In the genomic region with DNA sequence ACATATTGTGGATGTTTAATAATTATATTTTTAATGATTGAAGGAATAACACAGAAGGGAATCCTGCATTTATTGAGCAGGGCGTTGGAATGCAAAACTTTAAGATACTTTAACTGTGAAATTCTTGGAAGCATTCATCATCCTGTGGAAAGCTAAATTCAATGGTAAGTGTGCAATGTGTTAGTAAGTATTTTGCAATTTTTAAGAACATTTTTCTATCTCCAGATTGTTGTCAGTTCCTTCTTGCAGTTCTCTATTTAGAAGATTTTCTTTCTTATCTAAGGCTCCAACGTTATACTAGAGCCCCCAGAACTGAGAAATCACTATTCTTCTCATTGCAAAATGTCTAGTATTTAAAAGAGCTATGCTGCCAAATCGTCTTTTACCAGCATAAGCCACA, we compare ENCODE assay signal across 17 cellular contexts.
DNase-seq lines count a peak whose midpoint lies in the region; ATAC-seq, FAIRE-seq and TF ChIP-seq lines count a peak whose summit lies in the region.
"Had no signal": no experiment of that assay in that cellular context is flagged by ENCODE, and none has a peak within 500 bp of the region (broad histone marks: within the 10 kb centered on the region; RNA-seq: fewer than 3 reads in every experiment).

No MANE protein-coding gene starts in this region.

- peaks cover under 1% of the 10 kb centered on the region for H3K9me3 Mint-ChIP-seq in osteocyte (ENCODE audit: unreplicated experiment)
- H3K9me3 Mint-ChIP-seq: H9 had no signal

- no peaks in the 10 kb centered on the region for H3K79me2 ChIP-seq in fibroblast of lung (ENCODE audit: control insufficient read depth, insufficient read depth, low read length)

- no peaks in the 10 kb centered on the region for H3K27me3 ChIP-seq in SJCRH30
- H3K27me3 ChIP-seq in fibroblast of lung (ENCODE audit: control insufficient read depth, insufficient read depth, low read length), result no peaks in the 10 kb centered on the region

- H2AFZ ChIP-seq in fibroblast of lung (ENCODE audit: low read length), result no peak overlapping the region

- H3K9ac ChIP-seq in fibroblast of lung (ENCODE audit: insufficient read depth, low read length), result no peak overlapping the region

- H3K9me3 ChIP-seq in SJCRH30 (replicated peaks), result no peaks in the 10 kb centered on the region; the same call in 1 of the 2 replicates
- H3K9me3 ChIP-seq in fibroblast of lung (ENCODE audit: control insufficient read depth, insufficient read depth, low read depth, low read length), result no peaks in the 10 kb centered on the region

- no peaks in the 10 kb centered on the region for H3K36me3 Mint-ChIP-seq in osteocyte (ENCODE audit: unreplicated experiment)

- TF ChIP-seq CTCF in fibroblast of lung (conservative IDR thresholded peaks at IDR 0.05 in 1 of 2, IDR thresholded peaks at IDR 0.05 in 1 of 2; ENCODE audit: low read depth in 1 of 2, low read length in 2 of 2), result no peak
- TF ChIP-seq CTCF in osteocyte (IDR thresholded peaks at IDR 0.05), result no peak

- no peak for FAIRE-seq in H54 (lab: Jason Lieb, UNC)
- FAIRE-seq: GM19239, HepG2 had no signal

- H3K4me3 Mint-ChIP-seq in osteocyte (ENCODE audit: unreplicated experiment), result no peak overlapping the region
- H3K4me3 Mint-ChIP-seq: H9 had no signal

- peaks cover 49% of the 10 kb centered on the region for H3K4me1 ChIP-seq in SJCRH30
- peaks cover 2% of the 10 kb centered on the region for H3K4me1 ChIP-seq in fibroblast of lung (ENCODE audit: control insufficient read depth, extremely low read depth, insufficient read depth, low read length)

- no peak overlapping the region for H3K4me2 ChIP-seq in fibroblast of lung (ENCODE audit: extremely low read depth, insufficient read depth, low read length)

- no peaks in the 10 kb centered on the region for H4K20me1 ChIP-seq in fibroblast of lung (ENCODE audit: control insufficient read depth, extremely low read depth, insufficient read depth, low read length)

- peak; percentile 29 for DNase-seq in GM03348 (ENCODE audit: low spot score)
- DNase-seq in SJCRH30, result no peak
- peak; percentile 30 to 45 for DNase-seq in fibroblast of lung (ENCODE audit: low read depth in 2 of 2)
- DNase-seq in osteocyte (ENCODE audit: extremely low spot score, unreplicated experiment), result no peak
- DNase-seq in H54 (ENCODE audit: insufficient read length, low spot score), result no peak
- DNase-seq: COR-L47, H9, NCI-H1048, NCI-H146, NCI-H2081, NCI-H510A treated with DMSO at 0.1 percent for 48 hours, SHP77 had no signal

- H3K36me3 ChIP-seq in SJCRH30, result no peaks in the 10 kb centered on the region
- no peaks in the 10 kb centered on the region for H3K36me3 ChIP-seq in fibroblast of lung (ENCODE audit: control insufficient read depth, insufficient read depth, low read length)

- H3K4me3 ChIP-seq in SJCRH30 (peak overlapping the region; percentile 13), fibroblast of lung (replicated peaks in 1 of 4; ENCODE audit: control extremely low read depth in 1 of 4, insufficient read depth in 1 of 4, low read depth in 3 of 4, low read length in 4 of 4) (no peak overlapping the region)

- ATAC-seq in HG02884 (IDR thresholded peaks at IDR 0.05; ENCODE audit: unreplicated experiment) (no peak), GM18867 (IDR thresholded peaks at IDR 0.05; ENCODE audit: unreplicated experiment) (no peak), HG03378 (IDR thresholded peaks at IDR 0.05; ENCODE audit: unreplicated experiment) (no peak)
- ATAC-seq: HepG2 had no signal

- peaks cover 67% of the 10 kb centered on the region for H3K4me1 Mint-ChIP-seq in osteocyte (ENCODE audit: unreplicated experiment)

- H3K27me3 Mint-ChIP-seq in osteocyte (ENCODE audit: unreplicated experiment), result no peaks in the 10 kb centered on the region

- H3K27ac ChIP-seq in SJCRH30 (peak overlapping the region; percentile 52; the same call in 1 of the 2 replicates), fibroblast of lung (ENCODE audit: insufficient read depth, low read length) (no peak overlapping the region)

- peak overlapping the region; percentile 51 for H3K27ac Mint-ChIP-seq in osteocyte (ENCODE audit: unreplicated experiment)
- H3K27ac Mint-ChIP-seq: H9 had no signal

- no peak for TF ChIP-seq POLR2A in H54 (IDR thresholded peaks at IDR 0.05; ENCODE audit: low read depth, low read length)

Comparison
In these comparisons a context has a peak if more than half of its experiments do, and no peak if none do; other contexts are left out.
1. DNase-seq: peak in GM03348 (single experiment) and fibroblast of lung (2 of 2); none in SJCRH30 (0 of 2), osteocyte (single experiment) and H54 (single experiment).